ENCODE assay signal across 8 cellular contexts in genomic region chr11:27485930-27486773, GRCh38. TPM values are rescaled to one million over a fixed set of nuclear protein-coding genes. Genes with fewer than 3 reads are reported as not detected.
DNase-seq lines count a peak whose midpoint lies in the region; ATAC-seq and TF ChIP-seq lines count a peak whose summit lies in the region.

No MANE protein-coding gene starts in this region.

- no peaks in the 10 kb centered on the region for H3K27me3 Mint-ChIP-seq in activated T-cell treated with anti-CD3 and anti-CD28 coated beads, Interleukin-2, amount 50 U/mL, for 72 hours (ENCODE audit: low read depth)
- H3K27me3 Mint-ChIP-seq in HFFc6 (ENCODE audit: insufficient read depth) = no peaks in the 10 kb centered on the region
- no peaks in the 10 kb centered on the region for H3K27me3 Mint-ChIP-seq in activated T-cell treated with anti-CD3 and anti-CD28 coated beads, Interleukin-2, amount 50 U/mL, for 4 hours (ENCODE audit: low read depth)

- TF ChIP-seq POLR2A in heart left ventricle (IDR thresholded peaks at IDR 0.05) = no peak
- TF ChIP-seq POLR2A in sigmoid colon (IDR thresholded peaks at IDR 0.05) = no peak

- H3K4me1 Mint-ChIP-seq in activated T-cell treated with anti-CD3 and anti-CD28 coated beads, Interleukin-2, amount 50 U/mL, for 72 hours (ENCODE audit: low read depth) = no peaks in the 10 kb centered on the region
- H3K4me1 Mint-ChIP-seq in HFFc6 (ENCODE audit: low read depth) = no peaks in the 10 kb centered on the region
- H3K4me1 Mint-ChIP-seq in activated T-cell treated with anti-CD3 and anti-CD28 coated beads, Interleukin-2, amount 50 U/mL, for 4 hours (ENCODE audit: low read depth) = no peaks in the 10 kb centered on the region

- TF ChIP-seq CTCF in HFFc6 (IDR thresholded peaks at IDR 0.05) = peak; percentile 99
- TF ChIP-seq CTCF in heart left ventricle (IDR thresholded peaks at IDR 0.05) = peak; percentile 76 to 97 (median 90)
- peak; percentile 89 to 94 (median 90) for TF ChIP-seq CTCF in sigmoid colon (IDR thresholded peaks at IDR 0.05)

- ATAC-seq in activated T-cell treated with anti-CD3 and anti-CD28 coated beads, Interleukin-2, amount 50 U/mL, for 72 hours (replicated peaks in 1 of 2) = peak; percentile 36 to 39
- ATAC-seq in heart left ventricle = peak in 2 of 4 donors; percentile 40 to 50
- ATAC-seq in activated T-cell treated with anti-CD3 and anti-CD28 coated beads, Interleukin-2, amount 50 U/mL, for 4 hours = no peak

- WGBS in heart left ventricle, 4 donors = 30 to 61% (median 49%) methylated on average over 4 of the region's 4 CpGs
- 30 to 44% methylated on average over 4 of the region's 4 CpGs for WGBS in sigmoid colon, 2 donors

- peak; percentile 26 to 57 for DNase-seq in activated T-cell treated with anti-CD3 and anti-CD28 coated beads, Interleukin-2, amount 50 U/mL, for 72 hours
- DNase-seq in activated T-cell treated with anti-CD3 and anti-CD28 coated beads, Interleukin-2, amount 50 U/mL, for 48 hours = no peak
- peak; percentile 72 for DNase-seq in HFFc6
- DNase-seq in NCI-H2171 (lab: John Stamatoyannopoulos, UW) = peak; percentile 48
- peak; percentile 7 to 11 for DNase-seq in activated CD4-positive, alpha-beta T cell treated with anti-CD3 and anti-CD28 coated beads, Interleukin-2, amount 50 U/mL, for 4 hours
- DNase-seq in heart left ventricle = peak in 1 of 5 donors; percentile 24
- DNase-seq in sigmoid colon = no peak
- DNase-seq in activated T-cell treated with anti-CD3 and anti-CD28 coated beads, Interleukin-2, amount 50 U/mL, for 4 hours = no peak

- no peak overlapping the region for H3K4me3 Mint-ChIP-seq in activated T-cell treated with anti-CD3 and anti-CD28 coated beads, Interleukin-2, amount 50 U/mL, for 72 hours
- no peak overlapping the region for H3K4me3 Mint-ChIP-seq in HFFc6
- H3K4me3 Mint-ChIP-seq in activated T-cell treated with anti-CD3 and anti-CD28 coated beads, Interleukin-2, amount 50 U/mL, for 4 hours = no peak overlapping the region

- H3K9me3 ChIP-seq in heart left ventricle = no peaks in the 10 kb centered on the region
- H3K9me3 ChIP-seq in sigmoid colon = no peaks in the 10 kb centered on the region

- intact Hi-C loops in heart left ventricle (cut with DNase I) (loop anchor here in 9 of 10 donors (1.0 to 10.0 kb wide), 11 partner anchors 121 to 1201 kb away; partner anchors contain the start of gene CCDC34 (in 1 of the 9)), sigmoid colon (cut with DNase I) (loop anchor here (2.0 to 5.0 kb wide), 2 partner anchors 189 to 301 kb away; no protein-coding TSS in a partner anchor)

- no peak overlapping the region for H3K27ac Mint-ChIP-seq in activated T-cell treated with anti-CD3 and anti-CD28 coated beads, Interleukin-2, amount 50 U/mL, for 72 hours
- no peak overlapping the region; the same call in 1 of the 2 replicates for H3K27ac Mint-ChIP-seq in HFFc6

- peaks cover 0 to 17% (median 6%) of the 10 kb centered on the region in 9 donors for H3K36me3 ChIP-seq in heart left ventricle
- peaks cover 0 to 8% (median 0%) of the 10 kb centered on the region in 4 donors for H3K36me3 ChIP-seq in sigmoid colon

- no peak for TF ChIP-seq EP300 in sigmoid colon (IDR thresholded peaks at IDR 0.05)

- H3K4me1 ChIP-seq in heart left ventricle (no peaks in the 10 kb centered on the region), sigmoid colon (no peaks in the 10 kb centered on the region)

- H3K36me3 Mint-ChIP-seq in activated T-cell treated with anti-CD3 and anti-CD28 coated beads, Interleukin-2, amount 50 U/mL, for 72 hours (ENCODE audit: insufficient read depth in 2 of 2) = peaks cover 2% of the 10 kb centered on the region in 2 donors
- H3K36me3 Mint-ChIP-seq in HFFc6 (ENCODE audit: low read depth) = no peaks in the 10 kb centered on the region
- H3K36me3 Mint-ChIP-seq in activated T-cell treated with anti-CD3 and anti-CD28 coated beads, Interleukin-2, amount 50 U/mL, for 4 hours (ENCODE audit: insufficient read depth) = no peaks in the 10 kb centered on the region

- H3K27ac ChIP-seq in heart left ventricle (no peak overlapping the region), sigmoid colon (no peak overlapping the region)

- H3K4me3 ChIP-seq in heart left ventricle (no peak overlapping the region), sigmoid colon (no peak overlapping the region)

- H3K27me3 ChIP-seq in heart left ventricle (no peaks in the 10 kb centered on the region), sigmoid colon (no peaks in the 10 kb centered on the region)

- no peaks in the 10 kb centered on the region for H3K9me3 Mint-ChIP-seq in activated T-cell treated with anti-CD3 and anti-CD28 coated beads, Interleukin-2, amount 50 U/mL, for 72 hours
- H3K9me3 Mint-ChIP-seq in HFFc6 = no peaks in the 10 kb centered on the region
- no peaks in the 10 kb centered on the region for H3K9me3 Mint-ChIP-seq in activated T-cell treated with anti-CD3 and anti-CD28 coated beads, Interleukin-2, amount 50 U/mL, for 4 hours

RNA-seq across cellular contexts. Expression of gene LGR4, which starts 13.6 kb away (rescaled TPM):
- under 1 TPM; 0.05 to 0.30 TPM for total RNA-seq in activated T-cell treated with anti-CD3 and anti-CD28 coated beads, Interleukin-2, amount 50 U/mL, for 72 hours
- 10 to 100 TPM; 13.9 to 20.2 (median 17.7) TPM for total RNA-seq in HFFc6 (2021; fragmentation: NEBNext Ultra II Directional; extraction: Animal tissue kit (Norgen Biotek cat#: 25700))
- total RNA-seq in heart left ventricle = 10 to 100 TPM; 15.5 to 39.1 (median 28.8) TPM
- polyA plus RNA-seq in heart left ventricle = 10 to 100 TPM in 1 of 2 donors, 1 to 10 TPM in 1; 7.4 to 12.3 TPM
- 10 to 100 TPM; 29.9 to 44.3 (median 38.6) TPM for total RNA-seq in sigmoid colon
- 10 to 100 TPM; 11.3 to 23.5 (median 12.6) TPM for polyA plus RNA-seq in sigmoid colon
- under 1 TPM; 0.21 to 0.61 (median 0.57) TPM for total RNA-seq in activated T-cell treated with anti-CD3 and anti-CD28 coated beads, Interleukin-2, amount 50 U/mL, for 4 hours

RNA-seq across cellular contexts. Expression of gene LIN7C, which starts 20.4 kb away (rescaled TPM):
- 10 to 100 TPM; 16.9 to 23.5 TPM for total RNA-seq in activated T-cell treated with anti-CD3 and anti-CD28 coated beads, Interleukin-2, amount 50 U/mL, for 72 hours
- 10 to 100 TPM; 53.7 to 64.4 (median 60.2) TPM for total RNA-seq in HFFc6 (2021; fragmentation: NEBNext Ultra II Directional; extraction: Animal tissue kit (Norgen Biotek cat#: 25700))
- 10 to 100 TPM; 13.2 to 24.1 (median 16.6) TPM for total RNA-seq in heart left ventricle
- 1 to 10 TPM; 5.0 to 5.6 TPM for polyA plus RNA-seq in heart left ventricle
- total RNA-seq in sigmoid colon = 10 to 100 TPM; 34.3 to 53.3 (median 48.9) TPM
- 10 to 100 TPM in 2 of 3 donors, 1 to 10 TPM in 1; 9.0 to 13.4 (median 12.1) TPM for polyA plus RNA-seq in sigmoid colon
- 10 to 100 TPM; 41.0 to 51.4 (median 44.4) TPM for total RNA-seq in activated T-cell treated with anti-CD3 and anti-CD28 coated beads, Interleukin-2, amount 50 U/mL, for 4 hours

Comparison
In these comparisons a context has a peak if more than half of its experiments do, and no peak if none do; other contexts are left out.
1. ATAC-seq: peak in activated T-cell treated with anti-CD3 and anti-CD28 coated beads, Interleukin-2, amount 50 U/mL, for 72 hours (2 of 2); none in activated T-cell treated with anti-CD3 and anti-CD28 coated beads, Interleukin-2, amount 50 U/mL, for 4 hours (0 of 2).
2. DNase-seq: peak in activated T-cell treated with anti-CD3 and anti-CD28 coated beads, Interleukin-2, amount 50 U/mL, for 72 hours (2 of 2), HFFc6 (single experiment), NCI-H2171 (single experiment) and activated CD4-positive, alpha-beta T cell treated with anti-CD3 and anti-CD28 coated beads, Interleukin-2, amount 50 U/mL, for 4 hours (2 of 2); none in activated T-cell treated with anti-CD3 and anti-CD28 coated beads, Interleukin-2, amount 50 U/mL, for 48 hours (0 of 2), sigmoid colon (single experiment) and activated T-cell treated with anti-CD3 and anti-CD28 coated beads, Interleukin-2, amount 50 U/mL, for 4 hours (single experiment).
3. RNA of gene LGR4, which starts 13.6 kb away (total RNA-seq): 29.9 to 44.3 TPM in sigmoid colon, 15.5 to 39.1 TPM in heart left ventricle and 13.9 to 20.2 TPM in HFFc6; 0.21 to 0.61 TPM in activated T-cell treated with anti-CD3 and anti-CD28 coated beads, Interleukin-2, amount 50 U/mL, for 4 hours and 0.05 to 0.30 TPM in activated T-cell treated with anti-CD3 and anti-CD28 coated beads, Interleukin-2, amount 50 U/mL, for 72 hours; every median in the first group is over 4 times any median in the second.
4. Peak in every context shown above with its lines, with median percentiles within 50 percentile points of each other: CTCF ChIP-seq.